ENCODE assay signal across 8 cellular contexts in genomic region chr9:128818099-128818838, GRCh38. TPM values are rescaled to one million over a fixed set of nuclear protein-coding genes. Genes with fewer than 3 reads are reported as not detected.
DNase-seq lines count a peak whose midpoint lies in the region; ATAC-seq, FAIRE-seq and TF ChIP-seq lines count a peak whose summit lies in the region.

ENDOG (plus strand) TSS chr9:128818500; CDS start chr9:128818685, 185 bp downstream.

- H3K27ac Mint-ChIP-seq in type B pancreatic cell: peak within 1 kb of the TSS; percentile 83

- intact Hi-C loops in adrenal gland (cut with DNase I) (no loop called here), heart left ventricle (cut with DNase I) (loop anchor here in 1 of 10 donors (5.0 kb wide), 1 partner anchor 64 kb away; the partner anchor contains the start of genes KYAT1 and LRRC8A)

- peak within 1 kb of the TSS; percentile 89 for H3K4me3 Mint-ChIP-seq in type B pancreatic cell

- DNase-seq in GM12891 (ENCODE audit: insufficient read length, low spot score): peak; percentile 99
- peak; percentile 97 for DNase-seq in NCI-H146 (lab: John Stamatoyannopoulos, UW)
- peak; percentile 94 to 97 (median 95) for DNase-seq in T-helper 1 cell
- peak; percentile 97 to 99 (median 98) for DNase-seq in adrenal gland
- peak; percentile 97 to 99 (median 98) for DNase-seq in heart left ventricle
- peak; percentile 98 for DNase-seq in pons (ENCODE audit: low spot score)
- peak; percentile 100 for DNase-seq in type B pancreatic cell (ENCODE audit: extremely low spot score, unreplicated experiment)

- ATAC-seq in HG02840 (IDR thresholded peaks at IDR 0.05; ENCODE audit: low FRiP score, unreplicated experiment) (peak; percentile 79), heart left ventricle (peak; percentile 93 to 97 (median 94))

- H3K36me3 ChIP-seq in adrenal gland (replicated peaks in 1 of 2) (peaks cover 0 to 18% of the 10 kb centered on the region in 2 donors), heart left ventricle (peaks cover 0 to 26% (median 20%) of the 10 kb centered on the region in 9 donors)

- no peaks in the 10 kb centered on the region for H3K9me3 ChIP-seq in adrenal gland (replicated peaks in 1 of 3)
- no peaks in the 10 kb centered on the region for H3K9me3 ChIP-seq in heart left ventricle

- H3K4me3 ChIP-seq in adrenal gland (peak within 1 kb of the TSS in 3 of 4 donors; percentile 18 to 73 (median 49)), heart left ventricle (peak within 1 kb of the TSS; percentile 53 to 82 (median 74))

- no peaks in the 10 kb centered on the region for H3K36me3 Mint-ChIP-seq in type B pancreatic cell

- WGBS in adrenal gland, 4 donors: 0 to 1% (median 0%) methylated on average over 9 to 70 of the region's 70 CpGs
- WGBS in heart left ventricle, 4 donors: 0 to 1% (median 0%) methylated on average over 15 to 70 of the region's 70 CpGs

- TF ChIP-seq POLR2A in GM12891 (IDR thresholded peaks at IDR 0.05; ENCODE audit: low read depth, low read length): peak; percentile 77; the same call in 1 of the 2 replicates
- TF ChIP-seq POLR2A in adrenal gland (IDR thresholded peaks at IDR 0.05): peak; percentile 43 to 90
- peak; percentile 66 to 97 for TF ChIP-seq POLR2A in heart left ventricle (IDR thresholded peaks at IDR 0.05)

- TF ChIP-seq CTCF in adrenal gland (IDR thresholded peaks at IDR 0.05) (peak; percentile 86 to 99 (median 97)), heart left ventricle (IDR thresholded peaks at IDR 0.05) (peak; percentile 91 to 100 (median 97)), type B pancreatic cell (conservative IDR thresholded peaks at IDR 0.05) (peak; percentile 94)

- H3K27ac ChIP-seq in adrenal gland: peak within 1 kb of the TSS in 4 of 5 donors; percentile 57 to 92 (median 76)
- H3K27ac ChIP-seq in heart left ventricle: peak within 1 kb of the TSS; percentile 74 to 95 (median 91)

- peaks cover 4 to 14% of the 10 kb centered on the region in 2 donors for H3K4me1 ChIP-seq in adrenal gland (replicated peaks in 1 of 2)
- peaks cover 0 to 20% (median 15%) of the 10 kb centered on the region in 12 donors for H3K4me1 ChIP-seq in heart left ventricle

- peaks cover 9% of the 10 kb centered on the region for H3K4me1 Mint-ChIP-seq in type B pancreatic cell (ENCODE audit: unreplicated experiment)

- no peaks in the 10 kb centered on the region for H3K27me3 Mint-ChIP-seq in type B pancreatic cell

- peak; percentile 98 for FAIRE-seq in GM12891 (lab: Jason Lieb, UNC)

- no peaks in the 10 kb centered on the region for H3K9me3 Mint-ChIP-seq in type B pancreatic cell

- H3K27me3 ChIP-seq in adrenal gland: no peaks in the 10 kb centered on the region
- no peaks in the 10 kb centered on the region for H3K27me3 ChIP-seq in heart left ventricle

TF ChIP-seq in GM12891, 5 proteins besides CTCF, POLR2A, EP300 and RAD21:
- TF ChIP-seq SPI1 (IDR thresholded peaks at IDR 0.05; ENCODE audit: low read depth, low read length) (no peak), TAF1 (IDR thresholded peaks at IDR 0.05; ENCODE audit: low read depth, low read length) (peak; percentile 71; the same call in 1 of the 2 replicates), PAX5 (IDR thresholded peaks at IDR 0.05; ENCODE audit: insufficient read depth, low read length, severe bottlenecking) (no peak), POLR2AphosphoS5 (IDR thresholded peaks at IDR 0.05; ENCODE audit: low read depth, low read length) (peak; percentile 80), POU2F2 (IDR thresholded peaks at IDR 0.05; ENCODE audit: low read depth, low read length) (peak; percentile 68)

RNA-seq across cellular contexts. Expression of gene ENDOG, which starts in this region (rescaled TPM):
- polyA plus RNA-seq in GM12891 (2012; ENCODE audit: low read depth, missing spikeins): 9.4 TPM
- total RNA-seq in adrenal gland (100 to 1,000 TPM in 1 of 8 donors, 10 to 100 TPM in 7; 26.8 to 113 (median 36.0) TPM), heart left ventricle (10 to 100 TPM; 34.8 to 99.9 (median 57.6) TPM), type B pancreatic cell (ENCODE audit: low replicate concordance) (24.1 and 30.8 TPM in 2 replicates)
- polyA plus RNA-seq in adrenal gland (10 to 100 TPM in 2 of 3 donors, 1 to 10 TPM in 1; 4.9 to 39.8 (median 19.1) TPM), heart left ventricle (100 to 1,000 TPM in 1 of 2 donors, 10 to 100 TPM in 1; 38.4 to 105 TPM)

Comparison
In these comparisons a context has a peak if more than half of its experiments do, and no peak if none do; other contexts are left out.
1. Peak in every context shown above with its lines: DNase-seq, ATAC-seq, H3K4me3 ChIP-seq and H3K27ac ChIP-seq.